In the genomic region with DNA sequence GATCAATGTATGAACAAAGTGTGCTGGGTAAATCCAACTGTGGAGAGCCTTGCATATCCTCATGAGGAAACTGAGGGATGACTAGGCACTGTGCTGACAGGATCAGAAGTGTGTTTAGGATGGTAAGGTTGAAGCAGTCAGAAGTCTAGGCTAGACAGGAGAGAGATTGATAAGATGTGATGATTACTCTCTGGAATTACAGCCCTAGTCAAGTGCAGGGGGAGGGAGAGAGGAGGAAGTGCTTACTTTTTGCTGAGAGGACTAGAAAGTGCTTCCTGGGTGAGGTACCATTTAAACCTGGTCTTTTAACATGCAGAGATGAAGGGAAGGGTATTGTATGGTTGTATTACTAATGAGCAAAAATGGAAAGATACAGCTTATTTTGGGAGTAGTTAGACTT, we compare ENCODE assay signal across 23 cellular contexts. TPM values are rescaled to one million over a fixed set of nuclear protein-coding genes. Genes with fewer than 3 reads are reported as not detected.
DNase-seq lines count a peak whose midpoint lies in the region; ATAC-seq, FAIRE-seq and TF ChIP-seq lines count a peak whose summit lies in the region.
"Had no signal": no experiment of that assay in that cellular context is flagged by ENCODE, and none has a peak within 500 bp of the region (broad histone marks: within the 10 kb centered on the region; RNA-seq: fewer than 3 reads in every experiment).

No MANE protein-coding gene starts in this region.

- H2AK5ac ChIP-seq in H9 (ENCODE audit: insufficient read length, low read length): no peak overlapping the region

- no peak overlapping the region for H3K4me3 Mint-ChIP-seq in H9
- H3K4me3 Mint-ChIP-seq: CD8-positive, alpha-beta T cell; GM23338 had no signal

- no peak overlapping the region for H2BK20ac ChIP-seq in H9 (ENCODE audit: low read depth, low read length, poor library complexity, severe bottlenecking)

- no peaks in the 10 kb centered on the region for H3K9me3 ChIP-seq in H9 (ENCODE audit: control insufficient read depth, low read depth, low read length)
- no peaks in the 10 kb centered on the region for H3K9me3 ChIP-seq in PC-9 (ENCODE audit: insufficient read depth, low read depth)
- no peaks in the 10 kb centered on the region for H3K9me3 ChIP-seq in gastrocnemius medialis
- H3K9me3 ChIP-seq in Peyer's patch: no peaks in the 10 kb centered on the region
- no peaks in the 10 kb centered on the region for H3K9me3 ChIP-seq in lower lobe of right lung
- H3K9me3 ChIP-seq: MG63 had no signal

- no peak overlapping the region for H2BK12ac ChIP-seq in H9 (ENCODE audit: insufficient read length, low read depth, low read length)

- H3K23me2 ChIP-seq in H9 (ENCODE audit: insufficient read length, low read depth, low read length, poor library complexity, severe bottlenecking): no peaks in the 10 kb centered on the region

- no peak overlapping the region for H3K4ac ChIP-seq in H9 (ENCODE audit: low read depth, low read length)

- peak overlapping the region; percentile 27 for H3K27ac ChIP-seq in H9 (ENCODE audit: insufficient read length, low read depth, low read length)
- H3K27ac ChIP-seq in PC-9: 0 out of 2 replicates have a peak overlapping the region, but pooled peaks have one; percentile 12
- peak overlapping the region; percentile 83 to 90 (median 89) for H3K27ac ChIP-seq in gastrocnemius medialis
- no peak overlapping the region for H3K27ac ChIP-seq in Peyer's patch
- H3K27ac ChIP-seq in lower lobe of right lung: no peak overlapping the region
- H3K27ac ChIP-seq: SK-N-MC had no signal

- no peaks in the 10 kb centered on the region for H3K9me2 ChIP-seq in PC-9 (ENCODE audit: insufficient read depth)

- no peak overlapping the region for H3K56ac ChIP-seq in H9 (ENCODE audit: insufficient read length, low read depth, low read length)

- H3K9me3 Mint-ChIP-seq in H9: no peaks in the 10 kb centered on the region
- H3K9me3 Mint-ChIP-seq: CD8-positive, alpha-beta T cell; GM23338 had no signal

- H3K79me1 ChIP-seq in H9 (ENCODE audit: insufficient read depth, low read depth, low read length, poor library complexity, severe bottlenecking): no peaks in the 10 kb centered on the region

- H3K79me2 ChIP-seq in H9 (ENCODE audit: insufficient read depth, low read length) (peaks cover 12% of the 10 kb centered on the region), PC-9 (ENCODE audit: low read depth) (peaks cover 47% of the 10 kb centered on the region)

- POLR2A ChIA-PET in PC-9 (lab: Charles Lee; ENCODE audit: unreplicated experiment): no interaction called here

- FAIRE-seq in GM12892 (lab: Jason Lieb, UNC): no peak
- FAIRE-seq: K562 had no signal

- H3K27me3 Mint-ChIP-seq in H9 (ENCODE audit: low read depth): no peaks in the 10 kb centered on the region

- H3T11ph ChIP-seq in H9 (ENCODE audit: low read length): no peak overlapping the region

- H4K20me1 ChIP-seq in H9 (ENCODE audit: control insufficient read depth, insufficient read depth, insufficient read length) (no peaks in the 10 kb centered on the region), PC-9 (ENCODE audit: insufficient read depth) (no peaks in the 10 kb centered on the region)

- H3K27me3 ChIP-seq in H9 (ENCODE audit: insufficient read depth, low read length) (no peaks in the 10 kb centered on the region), PC-9 (ENCODE audit: insufficient read depth, low read depth) (no peaks in the 10 kb centered on the region), gastrocnemius medialis (no peaks in the 10 kb centered on the region), Peyer's patch (no peaks in the 10 kb centered on the region), lower lobe of right lung (ENCODE audit: low read depth) (no peaks in the 10 kb centered on the region)
- H3K27me3 ChIP-seq: MG63 had no signal

- peak overlapping the region in 2 of 3 experiments; percentile 0 to 37; a peak in 2 of 7 replicates for H3K27ac Mint-ChIP-seq in H9
- H3K27ac Mint-ChIP-seq: CD8-positive, alpha-beta T cell had no signal

- no peak overlapping the region for H2BK120ac ChIP-seq in H9 (ENCODE audit: low read depth, low read length, poor library complexity, severe bottlenecking)

- H2AFZ ChIP-seq in H9 (ENCODE audit: low read length) (no peak overlapping the region), PC-9 (no peak overlapping the region)
- H2AFZ ChIP-seq: GM23338 had no signal

- no peak overlapping the region for H3K9ac ChIP-seq in H9 (ENCODE audit: extremely low read depth, insufficient read length, low read length)

- intact Hi-C loops in PC-9 (cut with micrococcal nuclease; ENCODE audit: unreplicated experiment) (no loop called here), gastrocnemius medialis (cut with DNase I; ENCODE audit: low total_unique reads) (no loop called here), lower lobe of right lung (cut with DNase I) (no loop called here)

- no peak overlapping the region for H2BK15ac ChIP-seq in H9 (ENCODE audit: low read depth, low read length)

- no peak for TF ChIP-seq CTCF in H9 (conservative IDR thresholded peaks at IDR 0.05)
- TF ChIP-seq CTCF in PC-9 (conservative IDR thresholded peaks at IDR 0.05): no peak
- TF ChIP-seq CTCF in gastrocnemius medialis (IDR thresholded peaks at IDR 0.05 in 4 of 5, conservative IDR thresholded peaks at IDR 0.05 in 1 of 5): no peak
- no peak for TF ChIP-seq CTCF in Peyer's patch (IDR thresholded peaks at IDR 0.05)
- TF ChIP-seq CTCF in lower lobe of right lung (IDR thresholded peaks at IDR 0.05): no peak

- H3K14ac ChIP-seq in H9 (ENCODE audit: insufficient read depth, low read length): no peak overlapping the region

- H3K18ac ChIP-seq in H9 (ENCODE audit: insufficient read length, low read depth, low read length): no peak overlapping the region

- no peaks in the 10 kb centered on the region; a peak in 1 of 7 replicates for H3K36me3 Mint-ChIP-seq in H9 (ENCODE audit: insufficient read depth in 1 of 3, low read depth in 3 of 3)
- H3K36me3 Mint-ChIP-seq: CD8-positive, alpha-beta T cell had no signal

- H4K91ac ChIP-seq in H9 (ENCODE audit: insufficient read length, low read depth, low read length): no peak overlapping the region

- TF ChIP-seq POLR2A in gastrocnemius medialis (IDR thresholded peaks at IDR 0.05) (no peak), Peyer's patch (IDR thresholded peaks at IDR 0.05) (no peak), GM12892 (IDR thresholded peaks at IDR 0.05; ENCODE audit: low read depth, low read length) (no peak)

- H3K23ac ChIP-seq in H9 (ENCODE audit: insufficient read length, low read depth, low read length): no peak overlapping the region

- H3K4me2 ChIP-seq in H9 (ENCODE audit: insufficient read depth, insufficient read length, low read length): no peak overlapping the region
- no peak overlapping the region for H3K4me2 ChIP-seq in PC-9
- H3K4me2 ChIP-seq: GM23338 had no signal

- CTCF ChIA-PET in PC-9 (lab: Charles Lee): no interaction called here

- ATAC-seq in esophagus mucosa (peak; percentile 5), gastrocnemius medialis (no peak), lower lobe of right lung (no peak)
- ATAC-seq: CD8-positive, alpha-beta T cell; GM23338; HCT116; K562 had no signal

- H3F3A ChIP-seq in PC-9 (ENCODE audit: insufficient read depth, low read depth): peaks cover 6% of the 10 kb centered on the region; the same call in 1 of the 2 replicates

- in situ Hi-C loops in gastrocnemius medialis (cut with MboI; ENCODE audit: low sequenced_read_pairs in 4 of 4): no loop called here

- H3K4me1 ChIP-seq in H9 (ENCODE audit: insufficient read depth, low read length) (peaks cover 11% of the 10 kb centered on the region), PC-9 (replicated peaks; ENCODE audit: insufficient read depth) (peaks cover 40% of the 10 kb centered on the region), gastrocnemius medialis (peaks cover 51 to 75% of the 10 kb centered on the region in 2 donors), Peyer's patch (no peaks in the 10 kb centered on the region), lower lobe of right lung (no peaks in the 10 kb centered on the region)

- H3K36me3 ChIP-seq in PC-9 (ENCODE audit: low read depth) (no peaks in the 10 kb centered on the region), gastrocnemius medialis (no peaks in the 10 kb centered on the region), Peyer's patch (no peaks in the 10 kb centered on the region), lower lobe of right lung (no peaks in the 10 kb centered on the region)
- H3K36me3 ChIP-seq: MG63 had no signal

- no peak overlapping the region for H4K5ac ChIP-seq in H9 (ENCODE audit: insufficient read length, low read depth, low read length)

- DNase-seq in H9 (no peak), PC-9 (no peak), gastrocnemius medialis (no peak), UCSD-AML1 (lab: John Stamatoyannopoulos, UW; ENCODE audit: unreplicated experiment) (no peak), Peyer's patch (no peak), GM12892 (ENCODE audit: insufficient read length) (no peak), lower lobe of right lung (no peak)
- DNase-seq: AML-193; C1 segment of cervical spinal cord; CD8-positive, alpha-beta T cell; MG63; NCI-H1417; NCI-H1694 treated with DMSO at 0.1 percent for 48 hours; NCI-H446; NCI-H526 treated with DMSO at 0.1 percent for 48 hours; RPMI8226; SHP77 treated with DMSO at 0.1 percent for 48 hours had no signal

- peaks cover 47 to 54% of the 10 kb centered on the region in 2 experiments for H3K4me1 Mint-ChIP-seq in H9

- H3K4me3 ChIP-seq in PC-9 (no peak overlapping the region), gastrocnemius medialis (no peak overlapping the region), Peyer's patch (no peak overlapping the region), lower lobe of right lung (no peak overlapping the region)
- H3K4me3 ChIP-seq: GM23338, K562, MG63, SK-N-MC had no signal

- H2BK5ac ChIP-seq in H9 (ENCODE audit: insufficient read length, low read length): no peak overlapping the region

- no TSS peak for BruUV-seq in PC-9 (replicated peaks; lab: Mats Ljungman, UMichigan)

- no peak overlapping the region for H4K8ac ChIP-seq in H9 (replicated peaks; ENCODE audit: insufficient read length, low read depth, low read length)

RNA-seq across cellular contexts. Expression of gene FHIP1A, which starts 23.7 kb away (rescaled TPM):
- 24.9 and 28.2 TPM in 2 replicates for total RNA-seq in H9 (2021)
- 33.7 and 35.5 TPM in 2 replicates for total RNA-seq in PC-9 (2021)
- 43.6 TPM for total RNA-seq in esophagus mucosa
- total RNA-seq in gastrocnemius medialis: 100 to 1,000 TPM in 2 of 4 donors, 10 to 100 TPM in 2; 34.7 to 143 (median 78.3) TPM
- 10 to 100 TPM; 11.6 to 32.4 (median 30.7) TPM for total RNA-seq in Peyer's patch
- 0.06 TPM for polyA plus RNA-seq in GM12892 (2012; ENCODE audit: missing spikeins)
- total RNA-seq in lower lobe of right lung: 14.3 TPM
- polyA plus RNA-seq: AG04450 had no signal

Comparison
In these comparisons a context has a peak if more than half of its experiments do, and no peak if none do; other contexts are left out.
1. H3K27ac ChIP-seq: peak in H9 (single experiment), PC-9 (single experiment) and gastrocnemius medialis (4 of 4); none in Peyer's patch (0 of 4) and lower lobe of right lung (single experiment).